Comparison of ENCODE assay signal across 29 cellular contexts in genomic region chr10:69962746-69963135, GRCh38.
"Had no signal": no experiment of that assay in that cellular context is flagged by ENCODE, and none has a peak within 500 bp of the region (broad histone marks: within the 10 kb centered on the region; RNA-seq: fewer than 3 reads in every experiment).

No MANE protein-coding gene starts in this region.

- H3K9me3 ChIP-seq: adrenal gland, body of pancreas, esophagus squamous epithelium, heart right ventricle, neutrophil, ovary, sigmoid colon, stomach, thyroid gland had no signal

- ATAC-seq: activated CD4-positive, CD25-positive, alpha-beta regulatory T cell treated with anti-CD3 and anti-CD28 coated beads, Interleukin-2, amount 50 U/mL, for 24 hours; body of pancreas; heart right ventricle; naive thymus-derived CD8-positive, alpha-beta T cell; stimulated activated effector memory CD8-positive, alpha-beta T cell treated with anti-CD3 and anti-CD28 coated beads, Interleukin-12 subunit alpha, Interleukin-12 subunit beta, amount 100 ng/mL, for 72 hours; T-helper 17 cell had no signal

- H3K27me3 ChIP-seq: adrenal gland, body of pancreas, ovary, sigmoid colon, thyroid gland had no signal

- H3K4me3 Mint-ChIP-seq: activated naive CD8-positive, alpha-beta T cell treated with anti-CD3 and anti-CD28 coated beads for 36 hours; memory B cell; naive thymus-derived CD8-positive, alpha-beta T cell; stimulated activated effector memory CD8-positive, alpha-beta T cell treated with anti-CD3 and anti-CD28 coated beads, Interleukin-12 subunit alpha, Interleukin-12 subunit beta, amount 100 ng/mL, for 72 hours; T-helper 17 cell had no signal

- H3K4me1 Mint-ChIP-seq: activated naive CD8-positive, alpha-beta T cell treated with anti-CD3 and anti-CD28 coated beads for 36 hours; stimulated activated effector memory CD8-positive, alpha-beta T cell treated with anti-CD3 and anti-CD28 coated beads, Interleukin-12 subunit alpha, Interleukin-12 subunit beta, amount 100 ng/mL, for 72 hours had no signal

- H3K4me3 ChIP-seq: adrenal gland, body of pancreas, esophagus squamous epithelium, heart right ventricle, ovary, sigmoid colon, stomach, thyroid gland had no signal

- H3K9me3 Mint-ChIP-seq: activated naive CD8-positive, alpha-beta T cell treated with anti-CD3 and anti-CD28 coated beads for 36 hours; memory B cell; stimulated activated effector memory CD8-positive, alpha-beta T cell treated with anti-CD3 and anti-CD28 coated beads, Interleukin-12 subunit alpha, Interleukin-12 subunit beta, amount 100 ng/mL, for 72 hours had no signal

- H3K36me3 Mint-ChIP-seq: activated naive CD8-positive, alpha-beta T cell treated with anti-CD3 and anti-CD28 coated beads for 36 hours; memory B cell; naive thymus-derived CD8-positive, alpha-beta T cell; stimulated activated effector memory CD8-positive, alpha-beta T cell treated with anti-CD3 and anti-CD28 coated beads, Interleukin-12 subunit alpha, Interleukin-12 subunit beta, amount 100 ng/mL, for 72 hours had no signal

- H3K4me1 ChIP-seq: adrenal gland, body of pancreas, esophagus squamous epithelium had no signal

- H3K36me3 ChIP-seq: adrenal gland, esophagus squamous epithelium, heart right ventricle, neutrophil, ovary, sigmoid colon, stomach, thyroid gland, WERI-Rb-1 had no signal

- H3K27ac Mint-ChIP-seq: activated naive CD8-positive, alpha-beta T cell treated with anti-CD3 and anti-CD28 coated beads for 36 hours; memory B cell; naive thymus-derived CD8-positive, alpha-beta T cell; progenitor cell of endocrine pancreas; stimulated activated effector memory CD8-positive, alpha-beta T cell treated with anti-CD3 and anti-CD28 coated beads, Interleukin-12 subunit alpha, Interleukin-12 subunit beta, amount 100 ng/mL, for 72 hours; T-helper 17 cell had no signal

- H3K27ac ChIP-seq: adrenal gland, body of pancreas, epithelial cell of prostate, esophagus squamous epithelium, heart right ventricle, neutrophil, ovary, sigmoid colon, stomach, thyroid gland, WERI-Rb-1 had no signal

- DNase-seq: activated CD4-positive, alpha-beta T cell treated with anti-CD3 and anti-CD28 coated beads for 48 hours; activated CD4-positive, alpha-beta T cell treated with anti-CD3 and anti-CD28 coated beads, Interleukin-2, amount 50 U/mL, for 48 hours; activated effector memory CD4-positive, alpha-beta T cell treated with Interleukin-2 at 50 U/mL for 16 hours; activated naive CD4-positive, alpha-beta T cell treated with Interleukin-2 at 50 U/mL for 16 hours; activated naive CD8-positive, alpha-beta T cell treated with anti-CD3 and anti-CD28 coated beads for 36 hours; aorta; body of pancreas; dermis blood vessel endothelial cell; effector CD8-positive, alpha-beta T cell; esophagus squamous epithelium; foreskin melanocyte; heart right ventricle; naive thymus-derived CD8-positive, alpha-beta T cell; ovary; sigmoid colon; small intestine; stimulated activated CD4-positive, alpha-beta T cell treated with anti-CD3 and anti-CD28 coated beads, Interleukin-4, amount 100 ng/mL, for 24 hours; T-helper 17 cell; T1000; thyroid gland; WERI-Rb-1 had no signal
